24 cellular contexts compared by ENCODE assay signal in the genomic region with DNA sequence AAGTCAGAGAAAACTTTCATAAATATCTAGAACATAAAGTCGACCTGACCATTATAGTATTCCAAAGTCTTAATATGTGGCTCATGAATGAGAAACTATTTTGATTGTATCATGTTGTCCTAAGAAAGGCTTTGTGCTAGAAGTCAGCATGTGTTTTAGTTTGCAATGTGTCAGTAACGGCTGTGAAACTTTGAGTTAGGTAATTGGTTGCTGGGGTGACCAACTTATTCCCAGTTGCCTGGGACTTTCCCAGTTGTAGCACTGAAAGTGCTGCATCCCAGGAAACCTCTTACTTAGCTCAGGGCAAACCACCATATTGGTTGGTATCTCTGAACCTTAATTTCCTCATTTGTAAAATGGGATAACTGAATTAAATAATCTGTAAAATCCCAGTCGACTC.
DNase-seq lines count a peak whose midpoint lies in the region; ATAC-seq, FAIRE-seq and TF ChIP-seq lines count a peak whose summit lies in the region.
"Had no signal": no experiment of that assay in that cellular context is flagged by ENCODE, and none has a peak within 500 bp of the region (broad histone marks: within the 10 kb centered on the region; RNA-seq: fewer than 3 reads in every experiment).

No MANE protein-coding gene starts in this region.

- H3K9me3 ChIP-seq in pancreas (no peaks in the 10 kb centered on the region), upper lobe of right lung (no peaks in the 10 kb centered on the region)
- H3K9me3 ChIP-seq: BE2C had no signal

- H3K36me3 ChIP-seq in pancreas = no peaks in the 10 kb centered on the region
- H3K36me3 ChIP-seq in upper lobe of right lung = no peaks in the 10 kb centered on the region
- H3K36me3 ChIP-seq: BE2C had no signal

- TF ChIP-seq CTCF in D721Med (IDR thresholded peaks at IDR 0.05; ENCODE audit: insufficient read depth, missing control alignments) (no peak), fibroblast of mammary gland (conservative IDR thresholded peaks at IDR 0.05; ENCODE audit: control insufficient read depth, insufficient read depth, low read depth, low read length) (no peak), pancreas (IDR thresholded peaks at IDR 0.05) (no peak), upper lobe of right lung (IDR thresholded peaks at IDR 0.05) (no peak)

- ATAC-seq in pancreas (peak in 3 of 4 donors; percentile 43 to 84 (median 76)), upper lobe of right lung (no peak), GM21390 (IDR thresholded peaks at IDR 0.05; ENCODE audit: unreplicated experiment) (no peak)
- ATAC-seq: A549 had no signal

- H3K27me3 ChIP-seq in pancreas (no peaks in the 10 kb centered on the region), upper lobe of right lung (no peaks in the 10 kb centered on the region)
- H3K27me3 ChIP-seq: BE2C had no signal

- DNase-seq in D721Med (ENCODE audit: insufficient read length, low spot score) (no peak), astrocyte of the hippocampus (ENCODE audit: low read depth, low spot score) (peak; percentile 25), fibroblast of mammary gland (ENCODE audit: low read depth) (peak; percentile 22), pancreas (no peak), NCI-H82 (lab: John Stamatoyannopoulos, UW) (no peak), cerebellar cortex (ENCODE audit: low spot score) (no peak), upper lobe of right lung (no peak)
- DNase-seq: BE2C, DMS 273 treated with DMSO at 0.1 percent for 48 hours, DMS79 treated with DMSO at 0.1 percent for 48 hours, H7, IMR-90, MV-4-11, NCI-H1105 treated with DMSO at 0.1 percent for 48 hours, NCI-H2081, NCI-H2171, NCI-H345, NCI-H526, RPMI8226, SHP77 treated with DMSO at 0.1 percent for 48 hours had no signal

- H3K4me1 ChIP-seq in pancreas (no peaks in the 10 kb centered on the region), upper lobe of right lung (no peaks in the 10 kb centered on the region)
- H3K4me1 ChIP-seq: BE2C had no signal

- H3K27ac ChIP-seq in pancreas = no peak overlapping the region
- no peak overlapping the region for H3K27ac ChIP-seq in upper lobe of right lung
- H3K27ac ChIP-seq: SK-N-MC had no signal

- FAIRE-seq in D721Med (lab: Jason Lieb, UNC) (peak; percentile 6), pancreas (lab: Jason Lieb, UNC) (no peak)
- FAIRE-seq: GM18507 had no signal

- H3K4me3 ChIP-seq in fibroblast of mammary gland (ENCODE audit: control insufficient read depth, low read depth, low read length) (no peak overlapping the region), pancreas (no peak overlapping the region), upper lobe of right lung (no peak overlapping the region)
- H3K4me3 ChIP-seq: A549, SK-N-MC had no signal

- intact Hi-C loops in pancreas (cut with DNase I) = no loop called here
- intact Hi-C loops in upper lobe of right lung (cut with DNase I) = no loop called here

- 81 to 83% methylated on average over 3 of the region's 3 CpGs for WGBS in pancreas, 2 donors

Comparison
In these comparisons a context has a peak if more than half of its experiments do, and no peak if none do; other contexts are left out.
1. DNase-seq: peak in astrocyte of the hippocampus (single experiment) and fibroblast of mammary gland (single experiment); none in D721Med (single experiment), pancreas (0 of 6), NCI-H82 (single experiment), cerebellar cortex (single experiment) and upper lobe of right lung (single experiment).
2. ATAC-seq: peak in pancreas (3 of 4); none in upper lobe of right lung (single experiment) and GM21390 (single experiment).